ENCODE assay signal across 11 cellular contexts in genomic region chr5:115450741-115451140, GRCh38.
A peak's percentile ranks its signal among the peaks of the same experiment; 100 is the strongest.
DNase-seq lines count a peak whose midpoint lies in the region; ATAC-seq and TF ChIP-seq lines count a peak whose summit lies in the region.
"Had no signal": no experiment of that assay in that cellular context is flagged by ENCODE, and none has a peak within 500 bp of the region (broad histone marks: within the 10 kb centered on the region; RNA-seq: fewer than 3 reads in every experiment).

No MANE protein-coding gene starts in this region.

- peaks cover 11% of the 10 kb centered on the region for H3K4me1 Mint-ChIP-seq in activated T-cell treated with anti-CD3 and anti-CD28 coated beads, Interleukin-2, amount 50 U/mL, for 24 hours (ENCODE audit: low read depth)
- H3K4me1 Mint-ChIP-seq in activated T-cell treated with anti-CD3 and anti-CD28 coated beads, Interleukin-2, amount 50 U/mL, for 4 hours (ENCODE audit: low read depth): no peaks in the 10 kb centered on the region

- no peak for TF ChIP-seq POLR2A in upper lobe of left lung (IDR thresholded peaks at IDR 0.05)

- TF ChIP-seq EP300 in upper lobe of left lung (IDR thresholded peaks at IDR 0.05): peak in 1 of 4 donors; percentile 55

- DNase-seq in activated T-cell treated with anti-CD3 and anti-CD28 coated beads, Interleukin-2, amount 50 U/mL, for 24 hours: no peak
- no peak for DNase-seq in activated T-cell treated with anti-CD3 and anti-CD28 coated beads, Interleukin-2, amount 50 U/mL, for 4 hours
- peak; percentile 57 for DNase-seq in M059J (ENCODE audit: low read depth)
- peak; percentile 70 to 87 for DNase-seq in foreskin fibroblast
- no peak for DNase-seq in upper lobe of left lung
- DNase-seq in mesenteric fat pad (ENCODE audit: low spot score): no peak
- DNase-seq in germinal center (ENCODE audit: low spot score): no peak
- no peak for DNase-seq in activated CD4-positive, alpha-beta T cell treated with anti-CD3 and anti-CD28 coated beads, Interleukin-2, amount 50 U/mL, for 48 hours
- DNase-seq: SJCRH30 had no signal

- peak overlapping the region; percentile 15 for H3K27ac Mint-ChIP-seq in activated T-cell treated with anti-CD3 and anti-CD28 coated beads, Interleukin-2, amount 50 U/mL, for 24 hours

- H3K27me3 Mint-ChIP-seq in activated T-cell treated with anti-CD3 and anti-CD28 coated beads, Interleukin-2, amount 50 U/mL, for 24 hours: peaks cover 19% of the 10 kb centered on the region
- H3K27me3 Mint-ChIP-seq in activated T-cell treated with anti-CD3 and anti-CD28 coated beads, Interleukin-2, amount 50 U/mL, for 4 hours (ENCODE audit: low read depth): no peaks in the 10 kb centered on the region

- H3K4me3 Mint-ChIP-seq in activated T-cell treated with anti-CD3 and anti-CD28 coated beads, Interleukin-2, amount 50 U/mL, for 24 hours: no peak overlapping the region
- H3K4me3 Mint-ChIP-seq in activated T-cell treated with anti-CD3 and anti-CD28 coated beads, Interleukin-2, amount 50 U/mL, for 4 hours: no peak overlapping the region

- peak overlapping the region in 3 of 4 donors; percentile 1 to 37 (median 27) for H3K27ac ChIP-seq in upper lobe of left lung
- H3K27ac ChIP-seq: A549, SJCRH30 had no signal

- H3K9me3 Mint-ChIP-seq in activated T-cell treated with anti-CD3 and anti-CD28 coated beads, Interleukin-2, amount 50 U/mL, for 24 hours: no peaks in the 10 kb centered on the region
- peaks cover 4% of the 10 kb centered on the region for H3K9me3 Mint-ChIP-seq in activated T-cell treated with anti-CD3 and anti-CD28 coated beads, Interleukin-2, amount 50 U/mL, for 4 hours
- H3K9me3 Mint-ChIP-seq: activated naive CD4-positive, alpha-beta T cell treated with anti-CD3 and anti-CD28 coated beads, Interleukin-2, amount 50 U/mL, for 72 hours had no signal

- TF ChIP-seq CTCF in foreskin fibroblast (IDR thresholded peaks at IDR 0.05; ENCODE audit: low read depth, low read length) (no peak), upper lobe of left lung (IDR thresholded peaks at IDR 0.05) (no peak)

- H3K36me3 Mint-ChIP-seq in activated T-cell treated with anti-CD3 and anti-CD28 coated beads, Interleukin-2, amount 50 U/mL, for 24 hours (ENCODE audit: low read depth): no peaks in the 10 kb centered on the region
- H3K36me3 Mint-ChIP-seq in activated T-cell treated with anti-CD3 and anti-CD28 coated beads, Interleukin-2, amount 50 U/mL, for 4 hours (ENCODE audit: insufficient read depth): no peaks in the 10 kb centered on the region
- H3K36me3 Mint-ChIP-seq: activated naive CD4-positive, alpha-beta T cell treated with anti-CD3 and anti-CD28 coated beads, Interleukin-2, amount 50 U/mL, for 72 hours had no signal

- H3K36me3 ChIP-seq in upper lobe of left lung: no peaks in the 10 kb centered on the region
- H3K36me3 ChIP-seq: SJCRH30 had no signal

- H3K4me1 ChIP-seq in upper lobe of left lung: peaks cover 6 to 34% (median 11%) of the 10 kb centered on the region in 4 donors
- H3K4me1 ChIP-seq: SJCRH30 had no signal

- H3K9me3 ChIP-seq in upper lobe of left lung: no peaks in the 10 kb centered on the region
- H3K9me3 ChIP-seq: A549, SJCRH30 had no signal

- no peak for ATAC-seq in activated T-cell treated with anti-CD3 and anti-CD28 coated beads, Interleukin-2, amount 50 U/mL, for 4 hours
- ATAC-seq in upper lobe of left lung (ENCODE audit: low FRiP score in 2 of 2): peak; percentile 56 to 84
- ATAC-seq: A549; activated naive CD4-positive, alpha-beta T cell treated with anti-CD3 and anti-CD28 coated beads, Interleukin-2, amount 50 U/mL, for 72 hours had no signal

- 53 to 56% methylated on average over 1 of the region's 1 CpG for WGBS in upper lobe of left lung, 2 donors

- no peak overlapping the region for H3K4me3 ChIP-seq in foreskin fibroblast (ENCODE audit: low read depth in 1 of 2, low read length in 2 of 2)
- H3K4me3 ChIP-seq in upper lobe of left lung: no peak overlapping the region
- H3K4me3 ChIP-seq: A549, SJCRH30 had no signal

- no peaks in the 10 kb centered on the region for H3K27me3 ChIP-seq in upper lobe of left lung
- H3K27me3 ChIP-seq: SJCRH30 had no signal

Comparison
In these comparisons a context has a peak if more than half of its experiments do, and no peak if none do; other contexts are left out.
1. DNase-seq: peak in M059J (single experiment) and foreskin fibroblast (2 of 2); none in activated T-cell treated with anti-CD3 and anti-CD28 coated beads, Interleukin-2, amount 50 U/mL, for 24 hours (single experiment), activated T-cell treated with anti-CD3 and anti-CD28 coated beads, Interleukin-2, amount 50 U/mL, for 4 hours (single experiment), upper lobe of left lung (0 of 2), mesenteric fat pad (single experiment), germinal center (single experiment) and activated CD4-positive, alpha-beta T cell treated with anti-CD3 and anti-CD28 coated beads, Interleukin-2, amount 50 U/mL, for 48 hours (0 of 2).
2. ATAC-seq: peak in upper lobe of left lung (2 of 2); none in activated T-cell treated with anti-CD3 and anti-CD28 coated beads, Interleukin-2, amount 50 U/mL, for 4 hours (0 of 2).